Comparison of ENCODE assay signal across 20 cellular contexts in the genomic region with DNA sequence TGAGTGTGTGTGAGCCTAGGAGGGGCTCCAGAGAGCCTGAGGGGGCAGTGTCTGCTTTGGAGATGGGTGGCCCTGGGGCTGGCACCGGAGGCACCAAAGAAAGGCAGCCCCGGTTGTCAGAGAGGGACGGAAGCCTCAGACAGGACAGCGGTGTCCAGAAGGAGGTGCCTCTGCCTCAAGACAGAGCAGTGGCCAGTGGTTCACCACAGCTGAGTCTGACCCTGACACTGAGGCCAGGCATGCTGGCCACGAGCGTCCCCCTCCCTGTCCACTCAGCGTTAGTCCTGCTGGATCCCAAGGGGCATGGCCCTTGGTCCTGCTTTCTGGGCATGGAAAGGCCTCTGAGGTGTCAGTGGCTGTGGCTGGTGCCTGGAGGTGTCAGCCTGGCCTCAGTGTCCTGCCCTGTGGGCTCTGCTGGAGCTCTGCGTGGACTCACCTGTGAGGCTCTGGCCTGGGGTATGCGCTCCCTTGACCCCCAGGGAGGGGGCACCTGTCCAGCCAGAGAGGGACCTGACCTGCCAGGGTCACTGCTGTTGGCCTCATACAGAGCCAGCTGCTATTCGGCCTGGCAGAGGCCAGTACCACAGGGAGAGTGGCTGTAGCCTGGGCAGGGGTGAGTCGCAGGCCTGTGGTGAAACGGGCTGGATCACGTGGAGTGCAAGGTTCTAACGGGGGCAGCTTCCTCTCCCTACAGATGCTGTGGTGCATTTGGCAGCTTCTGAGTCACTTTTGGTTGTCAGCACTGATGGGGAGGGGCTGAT.
DNase-seq lines count a peak whose midpoint lies in the region; ATAC-seq and TF ChIP-seq lines count a peak whose summit lies in the region.
"Had no signal": no experiment of that assay in that cellular context is flagged by ENCODE, and none has a peak within 500 bp of the region (broad histone marks: within the 10 kb centered on the region; RNA-seq: fewer than 3 reads in every experiment).

No MANE protein-coding gene starts in this region.

- intact Hi-C loops in activated T-helper 2 cell treated with anti-CD3 and anti-CD28 coated beads, Interferon-gamma antibody, Interleukin-2, Interleukin-4, amounts not matched to agents 10 μg/mL and 5 μg/mL and 100 μg/mL, durations not matched to agents 14 hours and 24 hours and 36 hours (cut with micrococcal nuclease): no loop called here
- intact Hi-C loops in thyroid gland (cut with DNase I): no loop called here

- DNase-seq in AG08396 (ENCODE audit: low spot score) (peak; percentile 2), ELR (ENCODE audit: low read depth) (peak; percentile 6), mesenteric fat pad (ENCODE audit: low spot score) (peak; percentile 83), cerebellar nuclear complex (lab: John Stamatoyannopoulos, UW) (no peak), thyroid gland (no peak), SK-N-DZ (ENCODE audit: low spot score) (no peak)
- peak; percentile 6 for DNase-seq in activated T-helper 2 cell treated with anti-CD3 and anti-CD28 coated beads, Interferon-gamma antibody, Interleukin-2, Interleukin-4, amounts not matched to agents 10 μg/mL and 5 μg/mL and 100 μg/mL, durations not matched to agents 14 hours and 24 hours and 36 hours (ENCODE audit: low spot score)
- DNase-seq: activated CD4-positive, alpha-beta T cell treated with anti-CD3 and anti-CD28 coated beads, Interleukin-2, amount 50 U/mL, for 4 hours; effector memory CD8-positive, alpha-beta T cell; GF-D8; NCI-H1092; NCI-H526 treated with DMSO at 0.1 percent for 48 hours; PC-9; stimulated activated CD4-positive, alpha-beta T cell treated with anti-CD3 and anti-CD28 coated beads, Interleukin-1b, Interleukin-23, amount 100 ng/mL, for 48 hours had no signal

- no peak for TF ChIP-seq CTCF in thyroid gland (IDR thresholded peaks at IDR 0.05)

- H3K9me3 ChIP-seq in thyroid gland: no peaks in the 10 kb centered on the region
- H3K9me3 ChIP-seq: mucosa of descending colon had no signal

- H3K36me3 ChIP-seq in thyroid gland: no peaks in the 10 kb centered on the region
- H3K36me3 ChIP-seq: cardiac muscle cell had no signal

- H3K27ac Mint-ChIP-seq in activated T-helper 2 cell treated with anti-CD3 and anti-CD28 coated beads, Interferon-gamma antibody, Interleukin-2, Interleukin-4, amounts not matched to agents 10 μg/mL and 5 μg/mL and 100 μg/mL, durations not matched to agents 14 hours and 24 hours and 36 hours: no peak overlapping the region
- H3K27ac Mint-ChIP-seq: activated T-helper 17 cell treated with anti-CD3 and anti-CD28 coated beads, Interleukin-2, amount 50 U/mL, for 72 hours; B cell; effector memory CD8-positive, alpha-beta T cell; IgD-negative memory B cell had no signal

- no peak for ATAC-seq in HG03175 (IDR thresholded peaks at IDR 0.05; ENCODE audit: unreplicated experiment)
- ATAC-seq: activated T-helper 17 cell treated with anti-CD3 and anti-CD28 coated beads, Interleukin-2, amount 50 U/mL, for 72 hours; effector memory CD8-positive, alpha-beta T cell; mucosa of descending colon had no signal

- no peaks in the 10 kb centered on the region for H3K27me3 ChIP-seq in thyroid gland
- H3K27me3 ChIP-seq: cardiac muscle cell had no signal

- no peaks in the 10 kb centered on the region for H3K4me1 Mint-ChIP-seq in activated T-helper 2 cell treated with anti-CD3 and anti-CD28 coated beads, Interferon-gamma antibody, Interleukin-2, Interleukin-4, amounts not matched to agents 10 μg/mL and 5 μg/mL and 100 μg/mL, durations not matched to agents 14 hours and 24 hours and 36 hours (ENCODE audit: low read depth)
- H3K4me1 Mint-ChIP-seq: activated T-helper 17 cell treated with anti-CD3 and anti-CD28 coated beads, Interleukin-2, amount 50 U/mL, for 72 hours; B cell had no signal

- no peaks in the 10 kb centered on the region for H3K4me1 ChIP-seq in thyroid gland

- H3K9me3 Mint-ChIP-seq in activated T-helper 2 cell treated with anti-CD3 and anti-CD28 coated beads, Interferon-gamma antibody, Interleukin-2, Interleukin-4, amounts not matched to agents 10 μg/mL and 5 μg/mL and 100 μg/mL, durations not matched to agents 14 hours and 24 hours and 36 hours: no peaks in the 10 kb centered on the region
- H3K9me3 Mint-ChIP-seq: activated T-helper 17 cell treated with anti-CD3 and anti-CD28 coated beads, Interleukin-2, amount 50 U/mL, for 72 hours; effector memory CD8-positive, alpha-beta T cell; IgD-negative memory B cell had no signal

- no peak overlapping the region for H3K4me3 Mint-ChIP-seq in activated T-helper 2 cell treated with anti-CD3 and anti-CD28 coated beads, Interferon-gamma antibody, Interleukin-2, Interleukin-4, amounts not matched to agents 10 μg/mL and 5 μg/mL and 100 μg/mL, durations not matched to agents 14 hours and 24 hours and 36 hours (ENCODE audit: low read depth)
- H3K4me3 Mint-ChIP-seq: activated T-helper 17 cell treated with anti-CD3 and anti-CD28 coated beads, Interleukin-2, amount 50 U/mL, for 72 hours; B cell; effector memory CD8-positive, alpha-beta T cell had no signal

- H3K4me3 ChIP-seq in thyroid gland (replicated peaks in 1 of 3): no peak overlapping the region
- H3K4me3 ChIP-seq: cardiac muscle cell, mucosa of descending colon, PC-9 had no signal

- H3K27ac ChIP-seq in thyroid gland: no peak overlapping the region
- H3K27ac ChIP-seq: cardiac muscle cell, PC-9 had no signal

- no peak for TF ChIP-seq POLR2A in thyroid gland (IDR thresholded peaks at IDR 0.05)

- H3K36me3 Mint-ChIP-seq in activated T-helper 2 cell treated with anti-CD3 and anti-CD28 coated beads, Interferon-gamma antibody, Interleukin-2, Interleukin-4, amounts not matched to agents 10 μg/mL and 5 μg/mL and 100 μg/mL, durations not matched to agents 14 hours and 24 hours and 36 hours (ENCODE audit: low read depth): no peaks in the 10 kb centered on the region
- H3K36me3 Mint-ChIP-seq: IgD-negative memory B cell had no signal

- WGBS in thyroid gland, 2 donors: 92 to 95% methylated on average over 6 to 9 of the region's 14 CpGs

- H3K27me3 Mint-ChIP-seq in activated T-helper 2 cell treated with anti-CD3 and anti-CD28 coated beads, Interferon-gamma antibody, Interleukin-2, Interleukin-4, amounts not matched to agents 10 μg/mL and 5 μg/mL and 100 μg/mL, durations not matched to agents 14 hours and 24 hours and 36 hours (ENCODE audit: low read depth): no peaks in the 10 kb centered on the region
- H3K27me3 Mint-ChIP-seq: IgD-negative memory B cell had no signal

Comparison
In these comparisons a context has a peak if more than half of its experiments do, and no peak if none do; other contexts are left out.
1. DNase-seq: peak in AG08396 (single experiment), ELR (single experiment), activated T-helper 2 cell treated with anti-CD3 and anti-CD28 coated beads, Interferon-gamma antibody, Interleukin-2, Interleukin-4, amounts not matched to agents 10 μg/mL and 5 μg/mL and 100 μg/mL, durations not matched to agents 14 hours and 24 hours and 36 hours (single experiment) and mesenteric fat pad (single experiment); none in cerebellar nuclear complex (0 of 2), thyroid gland (0 of 2) and SK-N-DZ (single experiment).